ENCODE assay signal across 2 cellular contexts in the genomic region with DNA sequence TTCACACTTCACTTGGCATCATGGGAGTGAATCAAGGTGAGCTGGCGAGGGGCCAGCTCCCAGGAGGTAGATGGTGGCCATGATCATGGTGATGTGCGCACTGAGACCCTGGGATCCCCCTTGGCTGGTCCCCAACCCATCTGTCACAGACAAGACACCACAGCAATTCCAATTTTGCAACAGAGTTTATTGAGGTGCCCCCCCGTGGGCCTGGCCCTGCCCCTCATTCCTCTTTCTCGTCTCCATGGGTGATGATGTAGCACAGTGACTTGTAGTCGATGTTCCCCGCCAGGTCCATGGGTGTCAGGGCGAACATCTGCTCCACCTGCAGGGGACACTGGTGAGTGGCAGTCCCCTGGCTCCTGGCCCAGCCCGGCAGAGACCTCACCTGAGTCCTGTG.
A peak's percentile ranks its signal among the peaks of the same experiment; 100 is the strongest.
TF ChIP-seq lines count a peak whose summit lies in the region.

No MANE protein-coding gene starts in this region.

TF ChIP-seq in HEK293, 187 proteins besides CTCF, POLR2A, EP300 and RAD21 (continued from another document):
- TF ChIP-seq ZNF18 (tag by site-specific recombination; IDR thresholded peaks at IDR 0.05) = 0 out of 2 replicates have a peak, but pooled peaks have one; percentile 21

TF ChIP-seq in WTC11, 78 proteins besides CTCF, POLR2A, EP300 and RAD21 (continued from another document):
- TF ChIP-seq, protein P1, sequence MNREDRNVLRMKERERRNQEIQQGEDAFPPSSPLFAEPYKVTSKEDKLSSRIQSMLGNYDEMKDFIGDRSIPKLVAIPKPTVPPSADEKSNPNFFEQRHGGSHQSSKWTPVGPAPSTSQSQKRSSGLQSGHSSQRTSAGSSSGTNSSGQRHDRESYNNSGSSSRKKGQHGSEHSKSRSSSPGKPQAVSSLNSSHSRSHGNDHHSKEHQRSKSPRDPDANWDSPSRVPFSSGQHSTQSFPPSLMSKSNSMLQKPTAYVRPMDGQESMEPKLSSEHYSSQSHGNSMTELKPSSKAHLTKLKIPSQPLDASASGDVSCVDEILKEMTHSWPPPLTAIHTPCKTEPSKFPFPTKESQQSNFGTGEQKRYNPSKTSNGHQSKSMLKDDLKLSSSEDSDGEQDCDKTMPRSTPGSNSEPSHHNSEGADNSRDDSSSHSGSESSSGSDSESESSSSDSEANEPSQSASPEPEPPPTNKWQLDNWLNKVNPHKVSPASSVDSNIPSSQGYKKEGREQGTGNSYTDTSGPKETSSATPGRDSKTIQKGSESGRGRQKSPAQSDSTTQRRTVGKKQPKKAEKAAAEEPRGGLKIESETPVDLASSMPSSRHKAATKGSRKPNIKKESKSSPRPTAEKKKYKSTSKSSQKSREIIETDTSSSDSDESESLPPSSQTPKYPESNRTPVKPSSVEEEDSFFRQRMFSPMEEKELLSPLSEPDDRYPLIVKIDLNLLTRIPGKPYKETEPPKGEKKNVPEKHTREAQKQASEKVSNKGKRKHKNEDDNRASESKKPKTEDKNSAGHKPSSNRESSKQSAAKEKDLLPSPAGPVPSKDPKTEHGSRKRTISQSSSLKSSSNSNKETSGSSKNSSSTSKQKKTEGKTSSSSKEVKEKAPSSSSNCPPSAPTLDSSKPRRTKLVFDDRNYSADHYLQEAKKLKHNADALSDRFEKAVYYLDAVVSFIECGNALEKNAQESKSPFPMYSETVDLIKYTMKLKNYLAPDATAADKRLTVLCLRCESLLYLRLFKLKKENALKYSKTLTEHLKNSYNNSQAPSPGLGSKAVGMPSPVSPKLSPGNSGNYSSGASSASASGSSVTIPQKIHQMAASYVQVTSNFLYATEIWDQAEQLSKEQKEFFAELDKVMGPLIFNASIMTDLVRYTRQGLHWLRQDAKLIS (CRISPR knock-in tag; IDR thresholded peaks at IDR 0.05; ENCODE audit: borderline replicate concordance) = no peak
- TF ChIP-seq, protein P2, sequence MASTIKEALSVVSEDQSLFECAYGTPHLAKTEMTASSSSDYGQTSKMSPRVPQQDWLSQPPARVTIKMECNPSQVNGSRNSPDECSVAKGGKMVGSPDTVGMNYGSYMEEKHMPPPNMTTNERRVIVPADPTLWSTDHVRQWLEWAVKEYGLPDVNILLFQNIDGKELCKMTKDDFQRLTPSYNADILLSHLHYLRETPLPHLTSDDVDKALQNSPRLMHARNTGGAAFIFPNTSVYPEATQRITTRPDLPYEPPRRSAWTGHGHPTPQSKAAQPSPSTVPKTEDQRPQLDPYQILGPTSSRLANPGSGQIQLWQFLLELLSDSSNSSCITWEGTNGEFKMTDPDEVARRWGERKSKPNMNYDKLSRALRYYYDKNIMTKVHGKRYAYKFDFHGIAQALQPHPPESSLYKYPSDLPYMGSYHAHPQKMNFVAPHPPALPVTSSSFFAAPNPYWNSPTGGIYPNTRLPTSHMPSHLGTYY (CRISPR knock-in tag; IDR thresholded peaks at IDR 0.05) = no peak
- TF ChIP-seq, protein P3, sequence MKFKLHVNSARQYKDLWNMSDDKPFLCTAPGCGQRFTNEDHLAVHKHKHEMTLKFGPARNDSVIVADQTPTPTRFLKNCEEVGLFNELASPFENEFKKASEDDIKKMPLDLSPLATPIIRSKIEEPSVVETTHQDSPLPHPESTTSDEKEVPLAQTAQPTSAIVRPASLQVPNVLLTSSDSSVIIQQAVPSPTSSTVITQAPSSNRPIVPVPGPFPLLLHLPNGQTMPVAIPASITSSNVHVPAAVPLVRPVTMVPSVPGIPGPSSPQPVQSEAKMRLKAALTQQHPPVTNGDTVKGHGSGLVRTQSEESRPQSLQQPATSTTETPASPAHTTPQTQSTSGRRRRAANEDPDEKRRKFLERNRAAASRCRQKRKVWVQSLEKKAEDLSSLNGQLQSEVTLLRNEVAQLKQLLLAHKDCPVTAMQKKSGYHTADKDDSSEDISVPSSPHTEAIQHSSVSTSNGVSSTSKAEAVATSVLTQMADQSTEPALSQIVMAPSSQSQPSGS (CRISPR knock-in tag; IDR thresholded peaks at IDR 0.05; ENCODE audit: borderline replicate concordance, low read depth) = no peak
- no peak for TF ChIP-seq TEAD4 (CRISPR knock-in tag; IDR thresholded peaks at IDR 0.05)
- TF ChIP-seq ZNF396 (CRISPR knock-in tag; IDR thresholded peaks at IDR 0.05; ENCODE audit: borderline replicate concordance) = no peak
- no peak for TF ChIP-seq ZNF671 (CRISPR knock-in tag; IDR thresholded peaks at IDR 0.05)
- TF ChIP-seq FOXJ3 (CRISPR knock-in tag; IDR thresholded peaks at IDR 0.05; ENCODE audit: borderline replicate concordance) = no peak
- TF ChIP-seq HMGXB4 (CRISPR knock-in tag; IDR thresholded peaks at IDR 0.05) = no peak
